ENCODE assay signal across 8 cellular contexts in genomic region chr12:39922598-39922997, GRCh38.
A peak's percentile ranks its signal among the peaks of the same experiment; 100 is the strongest.
DNase-seq lines count a peak whose midpoint lies in the region; ATAC-seq, FAIRE-seq and TF ChIP-seq lines count a peak whose summit lies in the region.
"Not testable (repeated sequence)": the region's sequence is repeated elsewhere in the genome, so short reads cannot be mapped to it uniquely, and the experiment has no call there.

No MANE protein-coding gene starts in this region.

- DNase-seq in AG09309 (ENCODE audit: low read depth) = peak; percentile 24
- not testable (repeated sequence) for DNase-seq in GM23338 (ENCODE audit: low spot score); Right ventricle myocardium superior; HepG2 (ENCODE audit: low spot score); stimulated activated naive B cell treated with anti-CD40 and anti-IgM and Interleukin-4, amounts not matched to agents 10 μg/mL and 1 μg/mL and 100 μg/mL, for 72 hours
- DNase-seq in NOMO-1 treated with DMSO at 0.1 percent for 48 hours (lab: John Stamatoyannopoulos, UW; ENCODE audit: unreplicated experiment) = peak; percentile 61
- DNase-seq in adipocyte (ENCODE audit: low read depth) = peak; percentile 86
- peak; percentile 34 for DNase-seq in fibroblast of mammary gland (ENCODE audit: low read depth)

- not testable (repeated sequence) for H2AFZ ChIP-seq in GM23338; HepG2 (ENCODE audit: low read length)

- H3K9me3 Mint-ChIP-seq in GM23338; stimulated activated naive B cell treated with anti-CD40 and anti-IgM and Interleukin-4, amounts not matched to agents 10 μg/mL and 1 μg/mL and 100 μg/mL, for 72 hours: not testable (repeated sequence)

- TF ChIP-seq RAD21 in HepG2 (CRISPR knock-in tag; IDR thresholded peaks at IDR 0.05) = not testable (repeated sequence)

- H3K9me2 ChIP-seq in GM23338 (ENCODE audit: insufficient read depth) = not testable (repeated sequence)

- ATAC-seq in GM23338; HepG2; stimulated activated naive B cell treated with anti-CD40 and anti-IgM and Interleukin-4, amounts not matched to agents 10 μg/mL and 1 μg/mL and 100 μg/mL, for 72 hours (replicated peaks): not testable (repeated sequence)
- ATAC-seq in Right ventricle myocardium superior (ENCODE audit: poor library complexity) = peak; percentile 49

- in situ Hi-C loops in HepG2 (cut with HindIII; ENCODE audit: extremely low pct_ligation_motif_present, low pct_unique_long_range_greater_than_20kb) = not testable (repeated sequence)

- CTCF ChIA-PET in HepG2 (lab: Yijun Ruan, JAX; ENCODE audit: low intra/inter-chr PET ratio, low total read pairs) = not testable (repeated sequence)

- H3K27me3 Mint-ChIP-seq in GM23338 (ENCODE audit: insufficient read depth, low read depth, poor library complexity); stimulated activated naive B cell treated with anti-CD40 and anti-IgM and Interleukin-4, amounts not matched to agents 10 μg/mL and 1 μg/mL and 100 μg/mL, for 72 hours: not testable (repeated sequence)

- H3K36me3 Mint-ChIP-seq in GM23338 (ENCODE audit: low read depth); stimulated activated naive B cell treated with anti-CD40 and anti-IgM and Interleukin-4, amounts not matched to agents 10 μg/mL and 1 μg/mL and 100 μg/mL, for 72 hours: not testable (repeated sequence)

- not testable (repeated sequence) for H3K9me3 ChIP-seq in adipocyte (ENCODE audit: control insufficient read depth, low read length); HepG2 (ENCODE audit: low read length)

- POLR2A ChIA-PET in HepG2 (lab: Yijun Ruan, JAX) = not testable (repeated sequence)

- H3K4me3 ChIP-seq in AG09309 (ENCODE audit: control insufficient read depth, low read depth, low read length); GM23338; fibroblast of mammary gland (ENCODE audit: control insufficient read depth, low read depth, low read length); HepG2 (replicated peaks in 1 of 3; ENCODE audit: insufficient read depth in 1 of 3, low read depth in 2 of 3, low read length in 3 of 3): not testable (repeated sequence)
- peak overlapping the region; percentile 24 for H3K4me3 ChIP-seq in adipocyte (ENCODE audit: low read length)

- not testable (repeated sequence) for TF ChIP-seq EP300 in HepG2 (IDR thresholded peaks at IDR 0.05; ENCODE audit: low read depth in 2 of 2, low read length in 2 of 2); HepG2 (CRISPR knock-in tag; IDR thresholded peaks at IDR 0.05; ENCODE audit: borderline replicate concordance)

- not testable (repeated sequence) for BruUV-seq in HepG2 (replicated peaks; lab: Mats Ljungman, UMichigan)

- not testable (repeated sequence) for H3K4me1 ChIP-seq in GM23338 (ENCODE audit: insufficient read depth); HepG2 (ENCODE audit: insufficient read depth, low read length)
- H3K4me1 ChIP-seq in adipocyte (ENCODE audit: control insufficient read depth, insufficient read depth, low read length) = peaks cover 20% of the 10 kb centered on the region

- H3K79me2 ChIP-seq in GM23338 (replicated peaks; ENCODE audit: insufficient read depth); HepG2 (ENCODE audit: insufficient read depth, low read length): not testable (repeated sequence)

- H3K4me3 Mint-ChIP-seq in GM23338; stimulated activated naive B cell treated with anti-CD40 and anti-IgM and Interleukin-4, amounts not matched to agents 10 μg/mL and 1 μg/mL and 100 μg/mL, for 72 hours: not testable (repeated sequence)

- not testable (repeated sequence) for H3K4me2 ChIP-seq in GM23338; HepG2 (ENCODE audit: low read depth, low read length)

- H3K27ac ChIP-seq in GM23338 (ENCODE audit: low read depth); HepG2 (ENCODE audit: extremely low read length, insufficient read depth, low read length): not testable (repeated sequence)

- peak; percentile 51 for FAIRE-seq in HepG2 (lab: Jason Lieb, UNC)

- H3K4me1 Mint-ChIP-seq in GM23338 = peaks cover 23% of the 10 kb centered on the region
- H3K4me1 Mint-ChIP-seq in stimulated activated naive B cell treated with anti-CD40 and anti-IgM and Interleukin-4, amounts not matched to agents 10 μg/mL and 1 μg/mL and 100 μg/mL, for 72 hours = not testable (repeated sequence)

- peak overlapping the region; percentile 87 for H3K27ac Mint-ChIP-seq in GM23338
- peak overlapping the region; percentile 31 for H3K27ac Mint-ChIP-seq in stimulated activated naive B cell treated with anti-CD40 and anti-IgM and Interleukin-4, amounts not matched to agents 10 μg/mL and 1 μg/mL and 100 μg/mL, for 72 hours

- H3K27me3 ChIP-seq in GM23338 (ENCODE audit: insufficient read depth); adipocyte (replicated peaks; ENCODE audit: control insufficient read depth, insufficient read depth, low read length); HepG2 (ENCODE audit: control insufficient read depth in 1 of 2, insufficient read depth in 2 of 2, low read length in 2 of 2): not testable (repeated sequence)

- not testable (repeated sequence) for H4K20me1 ChIP-seq in GM23338 (replicated peaks; ENCODE audit: insufficient read depth); HepG2 (ENCODE audit: insufficient read depth, low read length)

- not testable (repeated sequence) for H3K36me3 ChIP-seq in GM23338 (ENCODE audit: insufficient read depth); adipocyte (ENCODE audit: control insufficient read depth, insufficient read depth, low read length, severe bottlenecking); HepG2 (replicated peaks in 1 of 2; ENCODE audit: control insufficient read depth in 1 of 2, insufficient read depth in 2 of 2, low read length in 2 of 2)

- not testable (repeated sequence) for H3F3A ChIP-seq in GM23338 (replicated peaks; ENCODE audit: low read depth)

- TF ChIP-seq CTCF in AG09309 (IDR thresholded peaks at IDR 0.05; ENCODE audit: control insufficient read depth, insufficient read depth, low read depth, low read length, missing control alignments); GM23338 (conservative IDR thresholded peaks at IDR 0.05; ENCODE audit: low read depth in 2 of 2); fibroblast of mammary gland (conservative IDR thresholded peaks at IDR 0.05; ENCODE audit: control insufficient read depth, insufficient read depth, low read depth, low read length); HepG2 (CRISPR knock-in tag; IDR thresholded peaks at IDR 0.05): not testable (repeated sequence)

- TF ChIP-seq POLR2A in HepG2 (IDR thresholded peaks at IDR 0.05; ENCODE audit: insufficient read depth in 1 of 2, low read depth in 2 of 2, low read length in 2 of 2) = not testable (repeated sequence)

- H3K9ac ChIP-seq in adipocyte (ENCODE audit: low read length); HepG2 (ENCODE audit: insufficient read depth, low read depth, low read length): not testable (repeated sequence)

- intact Hi-C loops in Right ventricle myocardium superior (cut with DNase I); HepG2 (cut with micrococcal nuclease; ENCODE audit: unreplicated experiment): not testable (repeated sequence)
